Comparison of ENCODE assay signal across 1 cellular context in the genomic region with DNA sequence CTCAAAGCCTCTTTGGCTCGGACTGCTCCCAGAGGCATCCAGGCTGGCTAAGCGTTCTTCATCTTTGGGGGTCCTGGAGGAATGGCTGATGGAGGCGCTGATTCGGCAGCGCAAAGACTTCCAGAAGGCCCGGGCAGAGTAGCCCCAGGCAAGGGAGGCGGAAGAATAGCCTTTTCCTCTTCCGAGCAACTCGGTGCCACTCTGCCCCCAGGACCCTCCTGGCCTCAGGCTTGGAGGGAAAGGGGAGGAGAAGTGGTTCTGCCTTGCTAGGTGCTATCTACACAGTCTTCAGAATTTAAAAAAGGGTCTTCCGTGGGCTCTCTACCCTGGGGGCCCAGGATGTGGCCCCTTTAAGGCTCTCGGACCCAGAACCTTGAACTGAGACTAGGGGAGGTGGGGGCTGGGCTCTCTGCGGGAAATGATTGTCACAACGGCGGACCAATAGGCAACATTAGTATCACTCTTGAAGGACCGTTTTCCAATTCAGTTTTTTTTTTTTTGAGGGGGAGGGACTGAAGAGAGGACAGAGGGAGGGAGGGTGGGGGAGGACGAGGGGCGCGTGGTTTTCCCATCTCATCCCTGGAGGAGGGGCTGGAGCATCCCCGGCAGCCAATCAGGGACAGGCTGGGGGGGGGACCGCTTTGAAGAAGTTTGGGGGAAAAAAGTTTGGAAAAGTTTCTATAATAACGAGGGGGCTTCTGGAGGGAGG.
TF ChIP-seq lines count a peak whose summit lies in the region.

A gene (plus strand): TSS at position 679 of the 709 bp plus-strand sequence. CDS start 157 bp downstream, outside the sequence.

TF ChIP-seq in HepG2, 621 proteins besides CTCF, POLR2A, EP300 and RAD21 (continued from another document and continues in another):
- TF ChIP-seq, protein P1, sequence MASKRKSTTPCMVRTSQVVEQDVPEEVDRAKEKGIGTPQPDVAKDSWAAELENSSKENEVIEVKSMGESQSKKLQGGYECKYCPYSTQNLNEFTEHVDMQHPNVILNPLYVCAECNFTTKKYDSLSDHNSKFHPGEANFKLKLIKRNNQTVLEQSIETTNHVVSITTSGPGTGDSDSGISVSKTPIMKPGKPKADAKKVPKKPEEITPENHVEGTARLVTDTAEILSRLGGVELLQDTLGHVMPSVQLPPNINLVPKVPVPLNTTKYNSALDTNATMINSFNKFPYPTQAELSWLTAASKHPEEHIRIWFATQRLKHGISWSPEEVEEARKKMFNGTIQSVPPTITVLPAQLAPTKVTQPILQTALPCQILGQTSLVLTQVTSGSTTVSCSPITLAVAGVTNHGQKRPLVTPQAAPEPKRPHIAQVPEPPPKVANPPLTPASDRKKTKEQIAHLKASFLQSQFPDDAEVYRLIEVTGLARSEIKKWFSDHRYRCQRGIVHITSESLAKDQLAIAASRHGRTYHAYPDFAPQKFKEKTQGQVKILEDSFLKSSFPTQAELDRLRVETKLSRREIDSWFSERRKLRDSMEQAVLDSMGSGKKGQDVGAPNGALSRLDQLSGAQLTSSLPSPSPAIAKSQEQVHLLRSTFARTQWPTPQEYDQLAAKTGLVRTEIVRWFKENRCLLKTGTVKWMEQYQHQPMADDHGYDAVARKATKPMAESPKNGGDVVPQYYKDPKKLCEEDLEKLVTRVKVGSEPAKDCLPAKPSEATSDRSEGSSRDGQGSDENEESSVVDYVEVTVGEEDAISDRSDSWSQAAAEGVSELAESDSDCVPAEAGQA (IDR thresholded peaks at IDR 0.05; ENCODE audit: low read depth) = no peak
- TF ChIP-seq, protein P1 (CRISPR knock-in tag; IDR thresholded peaks at IDR 0.05; ENCODE audit: borderline replicate concordance) = no peak
- TF ChIP-seq, protein P2, sequence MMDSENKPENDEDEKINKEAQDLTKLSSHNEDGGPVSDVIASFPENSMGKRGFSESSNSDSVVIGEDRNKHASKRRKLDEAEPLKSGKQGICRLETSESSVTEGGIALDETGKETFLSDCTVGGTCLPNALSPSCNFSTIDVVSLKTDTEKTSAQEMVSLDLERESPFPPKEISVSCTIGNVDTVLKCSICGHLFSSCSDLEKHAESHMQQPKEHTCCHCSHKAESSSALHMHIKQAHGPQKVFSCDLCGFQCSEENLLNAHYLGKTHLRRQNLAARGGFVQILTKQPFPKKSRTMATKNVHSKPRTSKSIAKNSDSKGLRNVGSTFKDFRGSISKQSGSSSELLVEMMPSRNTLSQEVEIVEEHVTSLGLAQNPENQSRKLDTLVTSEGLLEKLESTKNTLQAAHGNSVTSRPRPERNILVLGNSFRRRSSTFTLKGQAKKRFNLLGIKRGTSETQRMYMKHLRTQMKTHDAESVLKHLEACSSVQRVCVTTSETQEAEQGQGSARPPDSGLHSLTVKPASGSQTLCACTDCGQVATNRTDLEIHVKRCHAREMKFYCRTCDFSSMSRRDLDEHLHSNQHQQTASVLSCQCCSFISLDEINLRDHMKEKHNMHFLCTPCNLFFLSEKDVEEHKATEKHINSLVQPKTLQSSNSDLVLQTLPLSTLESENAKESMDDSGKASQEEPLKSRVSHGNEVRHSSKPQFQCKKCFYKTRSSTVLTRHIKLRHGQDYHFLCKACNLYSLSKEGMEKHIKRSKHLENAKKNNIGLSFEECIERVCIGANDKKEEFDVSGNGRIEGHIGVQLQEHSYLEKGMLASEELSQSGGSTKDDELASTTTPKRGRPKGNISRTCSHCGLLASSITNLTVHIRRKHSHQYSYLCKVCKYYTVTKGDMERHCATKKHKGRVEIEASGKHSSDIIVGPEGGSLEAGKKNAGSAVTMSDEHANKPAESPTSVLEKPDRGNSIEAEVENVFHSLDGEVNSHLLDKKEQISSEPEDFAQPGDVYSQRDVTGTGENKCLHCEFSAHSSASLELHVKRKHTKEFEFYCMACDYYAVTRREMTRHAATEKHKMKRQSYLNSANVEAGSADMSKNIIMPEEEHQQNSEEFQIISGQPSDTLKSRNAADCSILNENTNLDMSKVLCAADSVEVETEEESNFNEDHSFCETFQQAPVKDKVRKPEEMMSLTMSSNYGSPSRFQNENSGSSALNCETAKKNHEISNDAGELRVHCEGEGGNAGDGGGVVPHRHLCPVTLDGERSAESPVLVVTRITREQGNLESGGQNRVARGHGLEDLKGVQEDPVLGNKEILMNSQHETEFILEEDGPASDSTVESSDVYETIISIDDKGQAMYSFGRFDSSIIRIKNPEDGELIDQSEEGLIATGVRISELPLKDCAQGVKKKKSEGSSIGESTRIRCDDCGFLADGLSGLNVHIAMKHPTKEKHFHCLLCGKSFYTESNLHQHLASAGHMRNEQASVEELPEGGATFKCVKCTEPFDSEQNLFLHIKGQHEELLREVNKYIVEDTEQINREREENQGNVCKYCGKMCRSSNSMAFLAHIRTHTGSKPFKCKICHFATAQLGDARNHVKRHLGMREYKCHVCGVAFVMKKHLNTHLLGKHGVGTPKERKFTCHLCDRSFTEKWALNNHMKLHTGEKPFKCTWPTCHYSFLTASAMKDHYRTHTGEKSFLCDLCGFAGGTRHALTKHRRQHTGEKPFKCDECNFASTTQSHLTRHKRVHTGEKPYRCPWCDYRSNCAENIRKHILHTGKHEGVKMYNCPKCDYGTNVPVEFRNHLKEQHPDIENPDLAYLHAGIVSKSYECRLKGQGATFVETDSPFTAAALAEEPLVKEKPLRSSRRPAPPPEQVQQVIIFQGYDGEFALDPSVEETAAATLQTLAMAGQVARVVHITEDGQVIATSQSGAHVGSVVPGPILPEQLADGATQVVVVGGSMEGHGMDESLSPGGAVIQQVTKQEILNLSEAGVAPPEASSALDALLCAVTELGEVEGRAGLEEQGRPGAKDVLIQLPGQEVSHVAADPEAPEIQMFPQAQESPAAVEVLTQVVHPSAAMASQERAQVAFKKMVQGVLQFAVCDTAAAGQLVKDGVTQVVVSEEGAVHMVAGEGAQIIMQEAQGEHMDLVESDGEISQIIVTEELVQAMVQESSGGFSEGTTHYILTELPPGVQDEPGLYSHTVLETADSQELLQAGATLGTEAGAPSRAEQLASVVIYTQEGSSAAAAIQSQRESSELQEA (CRISPR knock-in tag; IDR thresholded peaks at IDR 0.05; ENCODE audit: not compliant biosample characterization) = peak; percentile 30
- peak; percentile 33; the same call in 1 of the 2 replicates for TF ChIP-seq ELF1 (CRISPR knock-in tag; IDR thresholded peaks at IDR 0.05)
- TF ChIP-seq, protein P3, sequence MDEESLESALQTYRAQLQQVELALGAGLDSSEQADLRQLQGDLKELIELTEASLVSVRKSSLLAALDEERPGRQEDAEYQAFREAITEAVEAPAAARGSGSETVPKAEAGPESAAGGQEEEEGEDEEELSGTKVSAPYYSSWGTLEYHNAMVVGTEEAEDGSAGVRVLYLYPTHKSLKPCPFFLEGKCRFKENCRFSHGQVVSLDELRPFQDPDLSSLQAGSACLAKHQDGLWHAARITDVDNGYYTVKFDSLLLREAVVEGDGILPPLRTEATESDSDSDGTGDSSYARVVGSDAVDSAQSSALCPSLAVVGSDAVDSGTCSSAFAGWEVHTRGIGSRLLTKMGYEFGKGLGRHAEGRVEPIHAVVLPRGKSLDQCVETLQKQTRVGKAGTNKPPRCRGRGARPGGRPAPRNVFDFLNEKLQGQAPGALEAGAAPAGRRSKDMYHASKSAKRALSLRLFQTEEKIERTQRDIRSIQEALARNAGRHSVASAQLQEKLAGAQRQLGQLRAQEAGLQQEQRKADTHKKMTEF (CRISPR knock-in tag; IDR thresholded peaks at IDR 0.05) = no peak
- TF ChIP-seq, protein P4, sequence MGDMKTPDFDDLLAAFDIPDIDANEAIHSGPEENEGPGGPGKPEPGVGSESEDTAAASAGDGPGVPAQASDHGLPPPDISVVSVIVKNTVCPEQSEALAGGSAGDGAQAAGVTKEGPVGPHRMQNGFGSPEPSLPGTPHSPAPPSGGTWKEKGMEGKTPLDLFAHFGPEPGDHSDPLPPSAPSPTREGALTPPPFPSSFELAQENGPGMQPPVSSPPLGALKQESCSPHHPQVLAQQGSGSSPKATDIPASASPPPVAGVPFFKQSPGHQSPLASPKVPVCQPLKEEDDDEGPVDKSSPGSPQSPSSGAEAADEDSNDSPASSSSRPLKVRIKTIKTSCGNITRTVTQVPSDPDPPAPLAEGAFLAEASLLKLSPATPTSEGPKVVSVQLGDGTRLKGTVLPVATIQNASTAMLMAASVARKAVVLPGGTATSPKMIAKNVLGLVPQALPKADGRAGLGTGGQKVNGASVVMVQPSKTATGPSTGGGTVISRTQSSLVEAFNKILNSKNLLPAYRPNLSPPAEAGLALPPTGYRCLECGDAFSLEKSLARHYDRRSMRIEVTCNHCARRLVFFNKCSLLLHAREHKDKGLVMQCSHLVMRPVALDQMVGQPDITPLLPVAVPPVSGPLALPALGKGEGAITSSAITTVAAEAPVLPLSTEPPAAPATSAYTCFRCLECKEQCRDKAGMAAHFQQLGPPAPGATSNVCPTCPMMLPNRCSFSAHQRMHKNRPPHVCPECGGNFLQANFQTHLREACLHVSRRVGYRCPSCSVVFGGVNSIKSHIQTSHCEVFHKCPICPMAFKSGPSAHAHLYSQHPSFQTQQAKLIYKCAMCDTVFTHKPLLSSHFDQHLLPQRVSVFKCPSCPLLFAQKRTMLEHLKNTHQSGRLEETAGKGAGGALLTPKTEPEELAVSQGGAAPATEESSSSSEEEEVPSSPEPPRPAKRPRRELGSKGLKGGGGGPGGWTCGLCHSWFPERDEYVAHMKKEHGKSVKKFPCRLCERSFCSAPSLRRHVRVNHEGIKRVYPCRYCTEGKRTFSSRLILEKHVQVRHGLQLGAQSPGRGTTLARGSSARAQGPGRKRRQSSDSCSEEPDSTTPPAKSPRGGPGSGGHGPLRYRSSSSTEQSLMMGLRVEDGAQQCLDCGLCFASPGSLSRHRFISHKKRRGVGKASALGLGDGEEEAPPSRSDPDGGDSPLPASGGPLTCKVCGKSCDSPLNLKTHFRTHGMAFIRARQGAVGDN (CRISPR knock-in tag; IDR thresholded peaks at IDR 0.05) = peak; percentile 1; the same call in 1 of the 2 replicates
- no peak for TF ChIP-seq MED8 (CRISPR knock-in tag; IDR thresholded peaks at IDR 0.05; ENCODE audit: insufficient replicate concordance)
- no peak for TF ChIP-seq ZNF326 (CRISPR knock-in tag; IDR thresholded peaks at IDR 0.05; ENCODE audit: borderline replicate concordance)
- TF ChIP-seq TCF7 (IDR thresholded peaks at IDR 0.05; ENCODE audit: low read depth) = no peak
- TF ChIP-seq, protein P5, sequence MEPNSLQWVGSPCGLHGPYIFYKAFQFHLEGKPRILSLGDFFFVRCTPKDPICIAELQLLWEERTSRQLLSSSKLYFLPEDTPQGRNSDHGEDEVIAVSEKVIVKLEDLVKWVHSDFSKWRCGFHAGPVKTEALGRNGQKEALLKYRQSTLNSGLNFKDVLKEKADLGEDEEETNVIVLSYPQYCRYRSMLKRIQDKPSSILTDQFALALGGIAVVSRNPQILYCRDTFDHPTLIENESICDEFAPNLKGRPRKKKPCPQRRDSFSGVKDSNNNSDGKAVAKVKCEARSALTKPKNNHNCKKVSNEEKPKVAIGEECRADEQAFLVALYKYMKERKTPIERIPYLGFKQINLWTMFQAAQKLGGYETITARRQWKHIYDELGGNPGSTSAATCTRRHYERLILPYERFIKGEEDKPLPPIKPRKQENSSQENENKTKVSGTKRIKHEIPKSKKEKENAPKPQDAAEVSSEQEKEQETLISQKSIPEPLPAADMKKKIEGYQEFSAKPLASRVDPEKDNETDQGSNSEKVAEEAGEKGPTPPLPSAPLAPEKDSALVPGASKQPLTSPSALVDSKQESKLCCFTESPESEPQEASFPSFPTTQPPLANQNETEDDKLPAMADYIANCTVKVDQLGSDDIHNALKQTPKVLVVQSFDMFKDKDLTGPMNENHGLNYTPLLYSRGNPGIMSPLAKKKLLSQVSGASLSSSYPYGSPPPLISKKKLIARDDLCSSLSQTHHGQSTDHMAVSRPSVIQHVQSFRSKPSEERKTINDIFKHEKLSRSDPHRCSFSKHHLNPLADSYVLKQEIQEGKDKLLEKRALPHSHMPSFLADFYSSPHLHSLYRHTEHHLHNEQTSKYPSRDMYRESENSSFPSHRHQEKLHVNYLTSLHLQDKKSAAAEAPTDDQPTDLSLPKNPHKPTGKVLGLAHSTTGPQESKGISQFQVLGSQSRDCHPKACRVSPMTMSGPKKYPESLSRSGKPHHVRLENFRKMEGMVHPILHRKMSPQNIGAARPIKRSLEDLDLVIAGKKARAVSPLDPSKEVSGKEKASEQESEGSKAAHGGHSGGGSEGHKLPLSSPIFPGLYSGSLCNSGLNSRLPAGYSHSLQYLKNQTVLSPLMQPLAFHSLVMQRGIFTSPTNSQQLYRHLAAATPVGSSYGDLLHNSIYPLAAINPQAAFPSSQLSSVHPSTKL (CRISPR knock-in tag; IDR thresholded peaks at IDR 0.05) = no peak
- TF ChIP-seq, protein P6, sequence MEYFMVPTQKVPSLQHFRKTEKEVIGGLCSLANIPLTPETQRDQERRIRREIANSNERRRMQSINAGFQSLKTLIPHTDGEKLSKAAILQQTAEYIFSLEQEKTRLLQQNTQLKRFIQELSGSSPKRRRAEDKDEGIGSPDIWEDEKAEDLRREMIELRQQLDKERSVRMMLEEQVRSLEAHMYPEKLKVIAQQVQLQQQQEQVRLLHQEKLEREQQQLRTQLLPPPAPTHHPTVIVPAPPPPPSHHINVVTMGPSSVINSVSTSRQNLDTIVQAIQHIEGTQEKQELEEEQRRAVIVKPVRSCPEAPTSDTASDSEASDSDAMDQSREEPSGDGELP (IDR thresholded peaks at IDR 0.05; ENCODE audit: borderline replicate concordance, low read depth) = no peak
- TF ChIP-seq, protein P7, sequence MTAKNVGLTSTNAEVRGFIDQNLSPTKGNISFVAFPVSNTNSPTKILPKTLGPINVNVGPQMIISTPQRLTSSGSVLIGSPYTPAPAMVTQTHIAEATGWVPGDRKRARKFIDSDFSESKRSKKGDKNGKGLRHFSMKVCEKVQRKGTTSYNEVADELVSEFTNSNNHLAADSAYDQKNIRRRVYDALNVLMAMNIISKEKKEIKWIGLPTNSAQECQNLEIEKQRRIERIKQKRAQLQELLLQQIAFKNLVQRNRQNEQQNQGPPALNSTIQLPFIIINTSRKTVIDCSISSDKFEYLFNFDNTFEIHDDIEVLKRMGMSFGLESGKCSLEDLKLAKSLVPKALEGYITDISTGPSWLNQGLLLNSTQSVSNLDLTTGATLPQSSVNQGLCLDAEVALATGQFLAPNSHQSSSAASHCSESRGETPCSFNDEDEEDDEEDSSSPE (CRISPR knock-in tag; IDR thresholded peaks at IDR 0.05) = no peak
